8 cellular contexts compared by ENCODE assay signal in genomic region chr12:45670339-45671065, GRCh38. TPM values are rescaled to one million over a fixed set of nuclear protein-coding genes. Genes with fewer than 3 reads are reported as not detected.
DNase-seq lines count a peak whose midpoint lies in the region; ATAC-seq and TF ChIP-seq lines count a peak whose summit lies in the region.

No MANE protein-coding gene starts in this region.

- H3K27me3 ChIP-seq in left lung (no peaks in the 10 kb centered on the region), H9 (ENCODE audit: insufficient read depth, low read length) (no peaks in the 10 kb centered on the region)

- ATAC-seq in GM18502 (IDR thresholded peaks at IDR 0.05; ENCODE audit: poor library complexity, unreplicated experiment) (peak; percentile 58), GM21825 (IDR thresholded peaks at IDR 0.05; ENCODE audit: unreplicated experiment) (peak; percentile 52), left lung (peak; percentile 8)

- H3K23ac ChIP-seq in H9 (ENCODE audit: insufficient read length, low read depth, low read length) = no peak overlapping the region

- WGBS in H9 (ENCODE audit: extremely low coverage, insufficient read length, low lambda C conversion rate) = no CpG with 5 or more reads among the region's 5 CpGs

- no peak overlapping the region for H3K18ac ChIP-seq in H9 (ENCODE audit: insufficient read length, low read depth, low read length)

- H3K27ac ChIP-seq in left lung (no peak overlapping the region), H9 (ENCODE audit: insufficient read length, low read depth, low read length) (no peak overlapping the region)

- H3K4me3 ChIP-seq in left lung = no peak overlapping the region

- no peak overlapping the region for H3K4ac ChIP-seq in H9 (ENCODE audit: low read depth, low read length)

- H2BK20ac ChIP-seq in H9 (ENCODE audit: low read depth, low read length, poor library complexity, severe bottlenecking) = no peak overlapping the region

- H3K9me3 Mint-ChIP-seq in H9 = no peaks in the 10 kb centered on the region

- no peak overlapping the region for H4K91ac ChIP-seq in H9 (ENCODE audit: insufficient read length, low read depth, low read length)

- H3K4me3 Mint-ChIP-seq in H9 = no peak overlapping the region

- H3K36me3 ChIP-seq in left lung = no peaks in the 10 kb centered on the region

- H2AFZ ChIP-seq in H9 (ENCODE audit: low read length) = no peak overlapping the region

- no peak overlapping the region for H3K56ac ChIP-seq in H9 (ENCODE audit: insufficient read length, low read depth, low read length)

- TF ChIP-seq CTCF in left lung (IDR thresholded peaks at IDR 0.05) (no peak), H9 (conservative IDR thresholded peaks at IDR 0.05) (no peak)

- no peaks in the 10 kb centered on the region; a peak in 1 of 7 replicates for H3K36me3 Mint-ChIP-seq in H9 (ENCODE audit: insufficient read depth in 1 of 3, low read depth in 3 of 3)

- H3T11ph ChIP-seq in H9 (ENCODE audit: low read length) = no peak overlapping the region

- H3K9ac ChIP-seq in H9 (ENCODE audit: extremely low read depth, insufficient read length, low read length) = no peak overlapping the region

- H3K27ac Mint-ChIP-seq in H9 = no peak overlapping the region

- H2BK5ac ChIP-seq in H9 (ENCODE audit: insufficient read length, low read length) = no peak overlapping the region

- no peaks in the 10 kb centered on the region for H4K20me1 ChIP-seq in H9 (ENCODE audit: control insufficient read depth, insufficient read depth, insufficient read length)

- H2BK12ac ChIP-seq in H9 (ENCODE audit: insufficient read length, low read depth, low read length) = no peak overlapping the region

- no peak overlapping the region for H4K5ac ChIP-seq in H9 (ENCODE audit: insufficient read length, low read depth, low read length)

- no peak overlapping the region for H2AK5ac ChIP-seq in H9 (ENCODE audit: insufficient read length, low read length)

- no peak overlapping the region for H3K4me2 ChIP-seq in H9 (ENCODE audit: insufficient read depth, insufficient read length, low read length)

- H3K9me3 ChIP-seq in left lung (no peaks in the 10 kb centered on the region), H9 (ENCODE audit: control insufficient read depth, low read depth, low read length) (no peaks in the 10 kb centered on the region)

- 0 out of 4 replicates have a peak, but pooled peaks cover 3 to 6% of the 10 kb centered on the region in 2 experiments for H3K4me1 Mint-ChIP-seq in H9

- H3K27me3 Mint-ChIP-seq in H9 (ENCODE audit: low read depth) = no peaks in the 10 kb centered on the region

- no peaks in the 10 kb centered on the region for H3K79me2 ChIP-seq in H9 (ENCODE audit: insufficient read depth, low read length)

- no peak overlapping the region for H2BK15ac ChIP-seq in H9 (ENCODE audit: low read depth, low read length)

- H3K79me1 ChIP-seq in H9 (ENCODE audit: insufficient read depth, low read depth, low read length, poor library complexity, severe bottlenecking) = no peaks in the 10 kb centered on the region

- H4K8ac ChIP-seq in H9 (replicated peaks; ENCODE audit: insufficient read length, low read depth, low read length) = no peak overlapping the region

- intact Hi-C loops in left lung (cut with DNase I) = no loop called here

- DNase-seq in LHCN-M2 (ENCODE audit: low read depth) (peak; percentile 79), left lung (no peak), LoVo (ENCODE audit: low spot score) (no peak), NCI-H748 treated with DMSO at 0.1 percent for 48 hours (lab: John Stamatoyannopoulos, UW) (no peak), mucosa of gallbladder (ENCODE audit: low spot score) (no peak), H9 (no peak)

- H2BK120ac ChIP-seq in H9 (ENCODE audit: low read depth, low read length, poor library complexity, severe bottlenecking) = no peak overlapping the region

- no peak overlapping the region for H3K14ac ChIP-seq in H9 (ENCODE audit: insufficient read depth, low read length)

- H3K4me1 ChIP-seq in left lung (peaks cover 0 to 37% of the 10 kb centered on the region in 2 donors), H9 (ENCODE audit: insufficient read depth, low read length) (no peaks in the 10 kb centered on the region)

- H3K23me2 ChIP-seq in H9 (ENCODE audit: insufficient read length, low read depth, low read length, poor library complexity, severe bottlenecking) = no peaks in the 10 kb centered on the region

RNA-seq across cellular contexts. Expression of gene ARID2, which starts 59.0 kb away (rescaled TPM):
- 12.2 and 12.3 TPM in 2 replicates for total RNA-seq in LHCN-M2 (2014; rRNA removed)
- 3.3 TPM for polyA plus RNA-seq in LHCN-M2 (2012)
- total RNA-seq in left lung = 10 to 100 TPM; 29.2 to 30.8 TPM
- total RNA-seq in mucosa of gallbladder = 34.1 TPM
- total RNA-seq in H9 (2021) = 61.9 and 63.8 TPM in 2 replicates

Comparison
In these comparisons a context has a peak if more than half of its experiments do, and no peak if none do; other contexts are left out.
1. ATAC-seq: peak in every context shown above with its lines; median percentile 58 in GM18502; 52 in GM21825; 8 in left lung.